In genomic region chr1:62342270-62342669, GRCh38 we compare ENCODE assay signal across 8 cellular contexts. TPM values are rescaled to one million over a fixed set of nuclear protein-coding genes. Genes with fewer than 3 reads are reported as not detected.
"Had no signal": no experiment of that assay in that cellular context is flagged by ENCODE, and none has a peak within 500 bp of the region (broad histone marks: within the 10 kb centered on the region; RNA-seq: fewer than 3 reads in every experiment).

No MANE protein-coding gene starts in this region.

- H3K4me3 ChIP-seq: GM12878 had no signal

- DNase-seq: GF-D8 had no signal

- ATAC-seq: GM12878 had no signal

- FAIRE-seq: G401.6, GM12878, GM12891, GM12892, GM18507, GM19239 had no signal

RNA-seq across cellular contexts. Expression of gene KANK4, which starts 23.0 kb away (rescaled TPM):
- total RNA-seq: G401, GM12878 had no signal
- polyA plus RNA-seq: GM12878 had no signal
